27 cellular contexts compared by ENCODE assay signal in the genomic region with DNA sequence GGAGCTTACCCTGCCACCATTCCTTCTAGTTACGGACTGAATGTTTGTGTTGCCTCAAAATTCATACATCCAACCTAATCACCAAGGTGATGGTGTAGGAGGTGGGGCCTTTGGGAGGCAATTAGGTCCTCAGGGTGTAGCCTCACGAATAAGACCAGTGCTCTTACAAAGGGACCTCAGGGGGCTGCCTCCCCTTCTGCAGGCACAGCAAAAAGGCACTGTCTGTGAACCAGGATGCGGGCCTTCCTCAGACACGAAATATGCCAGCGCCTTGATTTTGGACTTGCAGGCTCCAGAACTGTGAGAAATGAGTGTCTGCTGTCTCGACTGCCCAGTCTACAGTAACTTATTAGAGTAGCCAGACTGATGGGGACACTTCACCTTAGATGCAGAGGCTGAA.
"Had no signal": no experiment of that assay in that cellular context is flagged by ENCODE, and none has a peak within 500 bp of the region (broad histone marks: within the 10 kb centered on the region; RNA-seq: fewer than 3 reads in every experiment).

No MANE protein-coding gene starts in this region.

- H3K27ac ChIP-seq: coronary artery, esophagus muscularis mucosa, foreskin keratinocyte, heart right ventricle, left lung, neural progenitor cell, parathyroid adenoma, prostate gland, right atrium auricular region, skin epidermis, suprapubic skin, transverse colon, upper lobe of right lung, uterus had no signal

- H3K4me3 ChIP-seq: coronary artery, esophagus muscularis mucosa, heart right ventricle, left lung, neural progenitor cell, prostate gland, right atrium auricular region, skin epidermis, suprapubic skin, transverse colon, upper lobe of right lung, uterus had no signal

- H3K9ac ChIP-seq: neural progenitor cell, parathyroid adenoma had no signal

- H3K36me3 ChIP-seq: esophagus muscularis mucosa, heart right ventricle, left lung, neural progenitor cell, prostate gland, right atrium auricular region, suprapubic skin, transverse colon, upper lobe of right lung, uterus had no signal

- H3K79me2 ChIP-seq: parathyroid adenoma had no signal

- H2AFZ ChIP-seq: neural progenitor cell, parathyroid adenoma had no signal

- DNase-seq: dermis blood vessel endothelial cell; effector memory CD4-positive, alpha-beta T cell; foreskin keratinocyte; glutamatergic neuron; heart right ventricle; hippocampal formation; left cardiac atrium; left lung; mesenchymal stem cell; midbrain; naive thymus-derived CD4-positive, alpha-beta T cell; stimulated activated CD4-positive, alpha-beta T cell treated with anti-CD3 and anti-CD28 coated beads, Interleukin-15, amount 100 ng/mL, for 24 hours; stimulated activated CD4-positive, alpha-beta T cell treated with anti-CD3 and anti-CD28 coated beads, Interleukin-4, amount 100 ng/mL, for 1 hour; stimulated activated CD8-positive, alpha-beta memory T cell treated with anti-CD3 and anti-CD28 coated beads, Interleukin-4, amount 100 ng/mL, for 48 hours; stimulated activated naive CD4-positive, alpha-beta T cell; stimulated activated naive CD8-positive, alpha-beta T cell treated with anti-CD3 and anti-CD28 coated beads, Interleukin-15, amount 100 ng/mL, for 72 hours; transverse colon had no signal

- H3K4me1 ChIP-seq: esophagus muscularis mucosa, foreskin keratinocyte, heart right ventricle, left lung, neural progenitor cell, parathyroid adenoma, prostate gland, right atrium auricular region, suprapubic skin, transverse colon, upper lobe of right lung, uterus had no signal

- H3K9me3 ChIP-seq: esophagus muscularis mucosa, heart right ventricle, left lung, prostate gland, right atrium auricular region, suprapubic skin, transverse colon, upper lobe of right lung, uterus had no signal

- ATAC-seq: foreskin keratinocyte; heart right ventricle; left cardiac atrium; left lung; naive thymus-derived CD4-positive, alpha-beta T cell; stimulated activated naive CD8-positive, alpha-beta T cell treated with anti-CD3 and anti-CD28 coated beads, Interleukin-15, amount 100 ng/mL, for 72 hours; upper lobe of right lung had no signal

- H3K27me3 ChIP-seq: esophagus muscularis mucosa, foreskin keratinocyte, left lung, neural progenitor cell, right atrium auricular region, suprapubic skin, upper lobe of right lung, uterus had no signal

- H3K4me2 ChIP-seq: neural progenitor cell had no signal
